In the genomic region with DNA sequence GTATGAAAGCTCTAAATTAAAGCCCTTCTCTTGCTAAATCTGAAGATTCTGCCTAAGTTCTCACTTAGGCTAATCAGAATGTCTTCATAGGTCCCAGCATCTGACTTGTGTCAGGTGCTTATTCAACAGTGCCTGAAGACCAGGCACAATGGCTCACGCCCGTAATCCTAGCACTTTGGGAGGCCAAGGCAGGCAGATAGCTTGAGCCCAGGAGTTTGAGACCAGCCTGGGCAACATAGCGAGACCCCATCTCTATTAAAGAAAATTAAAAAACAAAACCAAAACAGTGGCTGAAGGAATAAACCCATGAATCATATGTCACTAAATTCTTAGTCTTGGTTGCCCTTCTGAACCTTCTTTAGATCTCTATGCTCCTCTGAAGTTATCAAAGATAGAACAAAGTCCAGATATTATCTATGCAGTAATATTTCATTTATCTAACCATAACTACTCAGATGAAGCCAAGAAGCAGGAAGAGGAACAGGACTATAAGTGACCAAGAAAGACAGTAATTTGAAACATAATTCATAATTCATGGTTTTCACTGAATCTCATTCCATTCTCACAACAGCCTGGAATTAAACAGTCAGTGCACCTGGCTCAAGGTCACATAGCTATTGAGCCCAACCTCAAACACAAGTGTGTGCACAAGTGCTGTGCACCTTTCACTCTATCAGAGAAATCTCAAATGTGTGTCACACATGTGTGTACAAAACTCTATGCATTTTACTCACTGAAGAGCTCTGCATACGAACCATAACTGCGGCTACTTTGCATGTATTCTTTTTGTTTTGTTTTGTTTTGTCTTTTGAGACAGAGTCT, we compare ENCODE assay signal across 19 cellular contexts. TPM values are rescaled to one million over a fixed set of nuclear protein-coding genes. Genes with fewer than 3 reads are reported as not detected.
"Had no signal": no experiment of that assay in that cellular context is flagged by ENCODE, and none has a peak within 500 bp of the region (broad histone marks: within the 10 kb centered on the region; RNA-seq: fewer than 3 reads in every experiment).

No MANE protein-coding gene starts in this region.

- H3K36me3 ChIP-seq: breast epithelium had no signal

- H3K4me2 ChIP-seq: smooth muscle cell had no signal

- H3K27me3 Mint-ChIP-seq: stimulated activated naive CD8-positive, alpha-beta T cell treated with anti-CD3 and anti-CD28 coated beads, Interleukin-15, amount 100 ng/mL, for 72 hours had no signal

- DNase-seq: activated CD4-positive, alpha-beta T cell treated with anti-CD3 and anti-CD28 coated beads, Interleukin-2, amount 50 U/mL, for 48 hours; activated CD8-positive, alpha-beta memory T cell treated with anti-CD3 and anti-CD28 coated beads, Interleukin-2, amount 10 ng/mL, durations not matched to agents 7 days and 5 days; activated naive CD4-positive, alpha-beta T cell treated with anti-CD3 and anti-CD28 coated beads for 36 hours; activated naive CD8-positive, alpha-beta T cell treated with anti-CD3 and anti-CD28 coated beads, Interleukin-2, amount 50 U/mL, for 24 hours; activated T-cell treated with anti-CD3 and anti-CD28 coated beads, Interleukin-2, amount 50 U/mL, for 1 hour; aorta; cerebellar nuclear complex; endodermal cell; erythroblast; left ventricle myocardium superior; mesenchymal stem cell; nucleus accumbens; right cardiac atrium; stimulated activated naive CD8-positive, alpha-beta T cell treated with anti-CD3 and anti-CD28 coated beads, Interleukin-15, amount 100 ng/mL, for 72 hours had no signal

- H3K36me3 Mint-ChIP-seq: activated CD8-positive, alpha-beta memory T cell treated with anti-CD3 and anti-CD28 coated beads, Interleukin-2, amount 10 ng/mL, durations not matched to agents 7 days and 5 days had no signal

- H3K4me1 ChIP-seq: breast epithelium had no signal

- H3K9me3 ChIP-seq: breast epithelium had no signal

- H3K4me3 ChIP-seq: breast epithelium, smooth muscle cell had no signal

- H3K27me3 ChIP-seq: breast epithelium had no signal

- H3K4me3 Mint-ChIP-seq: activated CD8-positive, alpha-beta memory T cell treated with anti-CD3 and anti-CD28 coated beads, Interleukin-2, amount 10 ng/mL, durations not matched to agents 7 days and 5 days; activated naive CD4-positive, alpha-beta T cell treated with anti-CD3 and anti-CD28 coated beads for 36 hours; activated naive CD8-positive, alpha-beta T cell treated with anti-CD3 and anti-CD28 coated beads, Interleukin-2, amount 50 U/mL, for 24 hours; endodermal cell; nephron; stimulated activated naive CD8-positive, alpha-beta T cell treated with anti-CD3 and anti-CD28 coated beads, Interleukin-15, amount 100 ng/mL, for 72 hours had no signal

- ATAC-seq: activated CD8-positive, alpha-beta memory T cell treated with anti-CD3 and anti-CD28 coated beads, Interleukin-2, amount 10 ng/mL, durations not matched to agents 7 days and 5 days; activated naive CD8-positive, alpha-beta T cell treated with anti-CD3 and anti-CD28 coated beads, Interleukin-2, amount 50 U/mL, for 24 hours; left ventricle myocardium superior; right cardiac atrium; stimulated activated naive CD8-positive, alpha-beta T cell treated with anti-CD3 and anti-CD28 coated beads, Interleukin-15, amount 100 ng/mL, for 72 hours had no signal

- H3K9me3 Mint-ChIP-seq: activated naive CD4-positive, alpha-beta T cell treated with anti-CD3 and anti-CD28 coated beads for 36 hours; activated naive CD8-positive, alpha-beta T cell treated with anti-CD3 and anti-CD28 coated beads, Interleukin-2, amount 50 U/mL, for 24 hours; activated T-helper 2 cell treated with anti-CD3 and anti-CD28 coated beads, Interferon-gamma antibody, Interleukin-2, Interleukin-4, amounts not matched to agents 10 μg/mL and 5 μg/mL and 100 μg/mL, durations not matched to agents 14 hours and 24 hours and 36 hours; endodermal cell; nephron; stimulated activated naive CD8-positive, alpha-beta T cell treated with anti-CD3 and anti-CD28 coated beads, Interleukin-15, amount 100 ng/mL, for 72 hours had no signal

- H3K27ac ChIP-seq: breast epithelium had no signal

- FAIRE-seq: keratinocyte had no signal

- H3K27ac Mint-ChIP-seq: activated CD8-positive, alpha-beta memory T cell treated with anti-CD3 and anti-CD28 coated beads, Interleukin-2, amount 10 ng/mL, durations not matched to agents 7 days and 5 days; activated naive CD4-positive, alpha-beta T cell treated with anti-CD3 and anti-CD28 coated beads for 36 hours; activated naive CD8-positive, alpha-beta T cell treated with anti-CD3 and anti-CD28 coated beads, Interleukin-2, amount 50 U/mL, for 24 hours; activated T-helper 2 cell treated with anti-CD3 and anti-CD28 coated beads, Interferon-gamma antibody, Interleukin-2, Interleukin-4, amounts not matched to agents 10 μg/mL and 5 μg/mL and 100 μg/mL, durations not matched to agents 14 hours and 24 hours and 36 hours; endodermal cell; nephron; stimulated activated naive CD8-positive, alpha-beta T cell treated with anti-CD3 and anti-CD28 coated beads, Interleukin-15, amount 100 ng/mL, for 72 hours had no signal

- H3K4me1 Mint-ChIP-seq: stimulated activated naive CD8-positive, alpha-beta T cell treated with anti-CD3 and anti-CD28 coated beads, Interleukin-15, amount 100 ng/mL, for 72 hours had no signal

RNA-seq across cellular contexts. Expression of gene SLC7A7, which starts 6.6 kb away (rescaled TPM):
- total RNA-seq: activated T-helper 2 cell treated with anti-CD3 and anti-CD28 coated beads, Interferon-gamma antibody, Interleukin-2, Interleukin-4, amounts not matched to agents 10 μg/mL and 5 μg/mL and 100 μg/mL, durations not matched to agents 14 hours and 24 hours and 36 hours had no signal
